ENCODE assay signal across 16 cellular contexts in the genomic region with DNA sequence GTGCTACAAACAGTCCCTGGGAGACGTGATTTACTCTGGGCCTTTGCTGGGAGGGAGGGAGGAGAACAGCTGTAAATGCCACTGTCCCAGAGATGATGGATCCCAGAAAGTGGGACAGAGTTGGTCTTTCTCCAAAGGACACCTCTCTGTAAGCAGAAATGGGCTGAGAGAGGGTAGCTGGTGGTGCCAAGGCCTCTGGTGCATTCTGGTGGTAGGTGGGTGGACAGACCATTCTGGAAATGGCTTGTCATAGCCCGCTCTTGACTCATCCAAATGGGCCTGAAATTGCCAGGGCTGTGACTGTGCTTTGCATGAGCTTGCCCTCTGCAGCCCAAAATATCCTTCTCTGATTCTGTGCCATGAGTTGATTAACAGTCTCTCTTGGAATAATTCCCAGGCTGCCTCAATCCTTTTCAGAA. TPM values are rescaled to one million over a fixed set of nuclear protein-coding genes. Genes with fewer than 3 reads are reported as not detected.
DNase-seq lines count a peak whose midpoint lies in the region; ATAC-seq, FAIRE-seq and TF ChIP-seq lines count a peak whose summit lies in the region.
"Had no signal": no experiment of that assay in that cellular context is flagged by ENCODE, and none has a peak within 500 bp of the region (broad histone marks: within the 10 kb centered on the region; RNA-seq: fewer than 3 reads in every experiment).

No MANE protein-coding gene starts in this region.

- H3K27ac ChIP-seq in GM23248, result peak overlapping the region; percentile 83
- peak overlapping the region; percentile 51 to 67 for H3K27ac ChIP-seq in right atrium auricular region

- no peaks in the 10 kb centered on the region for H3K36me3 ChIP-seq in GM23248 (ENCODE audit: low read depth)
- H3K36me3 ChIP-seq in right atrium auricular region, result no peaks in the 10 kb centered on the region
- H3K36me3 ChIP-seq: stomach had no signal

- H2AFZ ChIP-seq in GM23248, result no peak overlapping the region

- TF ChIP-seq CTCF in right atrium auricular region (IDR thresholded peaks at IDR 0.05), result no peak

- H3K9me3 ChIP-seq in GM23248 (ENCODE audit: low read depth) (no peaks in the 10 kb centered on the region), right atrium auricular region (peaks cover 0 to 6% of the 10 kb centered on the region in 2 donors)

- H3K79me2 ChIP-seq in GM23248 (ENCODE audit: insufficient read depth), result no peaks in the 10 kb centered on the region

- H3K4me1 ChIP-seq in GM23248 (ENCODE audit: insufficient read depth), result peaks cover 30% of the 10 kb centered on the region
- H3K4me1 ChIP-seq in right atrium auricular region, result peaks cover 0 to 27% of the 10 kb centered on the region in 2 donors

- DNase-seq in GM23248 (peak; percentile 96), cerebellar cortex (ENCODE audit: low spot score) (peak; percentile 87), right atrium auricular region (ENCODE audit: low spot score) (no peak), superior temporal gyrus (ENCODE audit: extremely low spot score) (peak; percentile 21), DMS53 treated with DMSO at 0.1 percent for 48 hours (lab: John Stamatoyannopoulos, UW; ENCODE audit: unreplicated experiment) (no peak), NCI-H1417 (lab: John Stamatoyannopoulos, UW) (no peak), HTR-8/SVneo (ENCODE audit: insufficient read length, low spot score) (no peak)
- DNase-seq: CD8-positive, alpha-beta memory T cell; cortex of kidney; MV-4-11; NCI-H510A treated with DMSO at 0.1 percent for 48 hours; RPMI8226; stomach had no signal

- 9 to 11% methylated on average over 2 of the region's 2 CpGs for WGBS in GM23248 (ENCODE audit: low coverage in 1 of 2, low lambda C conversion rate in 2 of 2, missing lambda C conversion rate in 2 of 2), 2 experiments

- in situ Hi-C loops in GM23248 (cut with MboI), result no loop called here

- H3K4me3 ChIP-seq in GM23248 (no peak overlapping the region), right atrium auricular region (no peak overlapping the region)
- H3K4me3 ChIP-seq: stomach had no signal

- H4K20me1 ChIP-seq in GM23248 (ENCODE audit: insufficient read depth), result no peaks in the 10 kb centered on the region

- no peak for FAIRE-seq in HTR-8/SVneo (lab: Jason Lieb, UNC)

- H3K9ac ChIP-seq in GM23248, result peak overlapping the region; percentile 48; the same call in 1 of the 2 replicates

- H3F3A ChIP-seq in GM23248 (ENCODE audit: insufficient read depth), result peaks cover 33% of the 10 kb centered on the region

- no peaks in the 10 kb centered on the region for H3K9me2 ChIP-seq in GM23248 (ENCODE audit: insufficient read depth)

- no peaks in the 10 kb centered on the region for H3K27me3 ChIP-seq in GM23248 (replicated peaks; ENCODE audit: insufficient read depth)
- no peaks in the 10 kb centered on the region for H3K27me3 ChIP-seq in right atrium auricular region
- H3K27me3 ChIP-seq: stomach had no signal

- peak overlapping the region; percentile 46 for H3K4me2 ChIP-seq in GM23248 (ENCODE audit: unreplicated experiment)

- ATAC-seq in HG02678 (IDR thresholded peaks at IDR 0.05; ENCODE audit: unreplicated experiment), result no peak

RNA-seq across cellular contexts. Expression of gene CCDC185, which starts 36.1 kb away (rescaled TPM):
- total RNA-seq in GM23248 (2014; rRNA removed; shearing (Covaris generic)), result not detected in 2 replicates
- not detected in 2 replicates for polyA plus RNA-seq in GM23248 (2016; fragmentation: Nextera tagmentation; extraction: Ambion mirVana)
- total RNA-seq in right atrium auricular region, result not detected
- total RNA-seq: activated CD8-positive, alpha-beta memory T cell treated with anti-CD3 and anti-CD28 coated beads for 36 hours; CD8-positive, alpha-beta memory T cell; glomerular endothelial cell; stomach had no signal
- polyA plus RNA-seq: CD8-positive, alpha-beta memory T cell; stomach had no signal

Comparison
In these comparisons a context has a peak if more than half of its experiments do, and no peak if none do; other contexts are left out.
1. DNase-seq: peak in GM23248 (single experiment), cerebellar cortex (single experiment) and superior temporal gyrus (single experiment); none in right atrium auricular region (single experiment), DMS53 treated with DMSO at 0.1 percent for 48 hours (single experiment), NCI-H1417 (0 of 3) and HTR-8/SVneo (single experiment).